In the genomic region with DNA sequence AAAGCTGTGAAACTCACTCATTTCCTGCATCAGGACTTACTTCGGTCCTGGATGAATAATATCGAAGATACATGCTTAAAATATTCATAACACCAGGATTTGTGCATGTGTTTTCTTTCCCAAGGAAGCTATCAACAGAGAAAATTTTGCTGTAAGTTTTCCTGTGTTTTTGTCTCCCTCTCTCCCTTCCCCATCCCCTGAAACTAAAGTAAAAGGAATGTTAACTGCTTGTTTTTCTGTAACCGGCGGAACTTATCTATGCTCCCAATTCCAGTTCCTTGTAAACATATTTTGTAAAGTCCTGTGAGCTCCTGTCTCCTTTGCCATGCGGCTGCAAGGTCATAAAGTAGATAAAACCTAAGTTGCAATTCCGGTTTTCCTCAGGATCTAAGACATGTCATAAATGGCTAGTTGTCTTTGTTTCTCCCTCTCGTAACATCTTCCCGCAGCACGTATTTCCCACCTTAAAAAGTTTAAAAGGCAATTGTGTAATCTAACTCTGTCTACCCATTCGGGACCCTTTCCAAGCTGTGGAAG, we compare ENCODE assay signal across 27 cellular contexts.
DNase-seq lines count a peak whose midpoint lies in the region; ATAC-seq and TF ChIP-seq lines count a peak whose summit lies in the region.
"Had no signal": no experiment of that assay in that cellular context is flagged by ENCODE, and none has a peak within 500 bp of the region (broad histone marks: within the 10 kb centered on the region; RNA-seq: fewer than 3 reads in every experiment).

No MANE protein-coding gene starts in this region.

- H3K9me3 ChIP-seq in left ventricle myocardium inferior (replicated peaks) (no peaks in the 10 kb centered on the region), heart left ventricle (no peaks in the 10 kb centered on the region), neural progenitor cell (ENCODE audit: low read depth) (no peaks in the 10 kb centered on the region)
- H3K9me3 ChIP-seq: ascending aorta, esophagus squamous epithelium had no signal

- WGBS in heart left ventricle, 4 donors, result 43 to 57% (median 47%) methylated on average over 10 of the region's 10 CpGs

- peaks cover 11% of the 10 kb centered on the region for H3K4me1 Mint-ChIP-seq in neural progenitor cell
- H3K4me1 Mint-ChIP-seq: immature natural killer cell; stimulated activated effector memory CD8-positive, alpha-beta T cell treated with anti-CD3 and anti-CD28 coated beads, Interleukin-12 subunit alpha, Interleukin-12 subunit beta, amount 100 ng/mL, for 72 hours had no signal

- H3K27ac Mint-ChIP-seq in neural progenitor cell, result no peak overlapping the region
- H3K27ac Mint-ChIP-seq: activated CD4-positive, alpha-beta memory T cell treated with anti-CD3 and anti-CD28 coated beads for 36 hours; activated naive CD8-positive, alpha-beta T cell; CD4-positive, alpha-beta T cell; immature natural killer cell; nephron; stimulated activated effector memory CD8-positive, alpha-beta T cell treated with anti-CD3 and anti-CD28 coated beads, Interleukin-12 subunit alpha, Interleukin-12 subunit beta, amount 100 ng/mL, for 72 hours had no signal

- ATAC-seq in heart left ventricle (no peak), HG02759 (IDR thresholded peaks at IDR 0.05; ENCODE audit: unreplicated experiment) (no peak)
- ATAC-seq: sciatic nerve; stimulated activated effector memory CD8-positive, alpha-beta T cell treated with anti-CD3 and anti-CD28 coated beads, Interleukin-12 subunit alpha, Interleukin-12 subunit beta, amount 100 ng/mL, for 72 hours had no signal

- no peak overlapping the region for H3K9ac ChIP-seq in neural progenitor cell

- H3K4me1 ChIP-seq in left ventricle myocardium inferior (peaks cover 6% of the 10 kb centered on the region), heart left ventricle (peaks cover 0 to 6% (median 0%) of the 10 kb centered on the region in 12 donors), neural progenitor cell (peaks cover 3% of the 10 kb centered on the region)
- H3K4me1 ChIP-seq: esophagus squamous epithelium had no signal

- H3K36me3 Mint-ChIP-seq in neural progenitor cell, result no peaks in the 10 kb centered on the region
- H3K36me3 Mint-ChIP-seq: activated CD4-positive, alpha-beta memory T cell treated with anti-CD3 and anti-CD28 coated beads for 36 hours; activated naive CD8-positive, alpha-beta T cell; immature natural killer cell; stimulated activated effector memory CD8-positive, alpha-beta T cell treated with anti-CD3 and anti-CD28 coated beads, Interleukin-12 subunit alpha, Interleukin-12 subunit beta, amount 100 ng/mL, for 72 hours had no signal

- peaks cover 2% of the 10 kb centered on the region for H3K9me3 Mint-ChIP-seq in neural progenitor cell
- H3K9me3 Mint-ChIP-seq: nephron had no signal

- no peak for DNase-seq in left ventricle myocardium inferior
- no peak for DNase-seq in heart left ventricle
- peak; percentile 72 for DNase-seq in fibroblast of villous mesenchyme (ENCODE audit: low read depth)
- DNase-seq in neural progenitor cell (ENCODE audit: low spot score), result no peak
- DNase-seq in NCI-H1092 (lab: John Stamatoyannopoulos, UW), result no peak
- DNase-seq in NCI-H1048 (lab: John Stamatoyannopoulos, UW), result no peak
- no peak for DNase-seq in activated CD8-positive, alpha-beta memory T cell treated with anti-CD3 and anti-CD28 coated beads, Interleukin-2, amount 50 U/mL, for 4 hours
- DNase-seq: 8988T; activated CD4-positive, alpha-beta memory T cell treated with anti-CD3 and anti-CD28 coated beads for 36 hours; activated CD4-positive, CD25-positive, alpha-beta regulatory T cell treated with anti-CD3 and anti-CD28 coated beads, Interleukin-2, amount 50 U/mL, for 72 hours; CD4-positive, alpha-beta T cell; DMS 273 treated with DMSO at 0.1 percent for 48 hours; esophagus squamous epithelium; immature natural killer cell; KG1; NCI-H146; NCI-H446 treated with DMSO at 0.1 percent for 48 hours; NCI-H82; stimulated activated CD4-positive, alpha-beta T cell treated with anti-CD3 and anti-CD28 coated beads, Interleukin-4, amount 100 ng/mL, for 24 hours; substantia nigra had no signal

- intact Hi-C loops in left ventricle myocardium inferior (cut with micrococcal nuclease), result no loop called here
- intact Hi-C loops in heart left ventricle (cut with DNase I), result no loop called here

- H2AFZ ChIP-seq in neural progenitor cell (replicated peaks), result peak overlapping the region; percentile 83

- no peaks in the 10 kb centered on the region for H3K27me3 ChIP-seq in left ventricle myocardium inferior (ENCODE audit: low read depth)
- H3K27me3 ChIP-seq in heart left ventricle, result no peaks in the 10 kb centered on the region
- no peaks in the 10 kb centered on the region for H3K27me3 ChIP-seq in neural progenitor cell
- H3K27me3 ChIP-seq: ascending aorta, esophagus squamous epithelium had no signal

- H3K27ac ChIP-seq in left ventricle myocardium inferior (replicated peaks) (no peak overlapping the region), heart left ventricle (no peak overlapping the region), neural progenitor cell (no peak overlapping the region)
- H3K27ac ChIP-seq: esophagus squamous epithelium, SK-N-MC had no signal

- no peaks in the 10 kb centered on the region for H3K79me2 ChIP-seq in neural progenitor cell (ENCODE audit: low read depth)

- TF ChIP-seq POLR2A in heart left ventricle (IDR thresholded peaks at IDR 0.05), result no peak

- H3K36me3 ChIP-seq in left ventricle myocardium inferior (no peaks in the 10 kb centered on the region), heart left ventricle (no peaks in the 10 kb centered on the region), neural progenitor cell (no peaks in the 10 kb centered on the region)
- H3K36me3 ChIP-seq: ascending aorta, esophagus squamous epithelium had no signal

- no peaks in the 10 kb centered on the region for H3F3A ChIP-seq in neural progenitor cell (ENCODE audit: low read depth)

- no peak overlapping the region for H3K4me2 ChIP-seq in neural progenitor cell

- TF ChIP-seq CTCF in left ventricle myocardium inferior (IDR thresholded peaks at IDR 0.05; ENCODE audit: borderline replicate concordance) (no peak), heart left ventricle (IDR thresholded peaks at IDR 0.05) (no peak), fibroblast of villous mesenchyme (IDR thresholded peaks at IDR 0.05; ENCODE audit: insufficient read depth, low read depth, low read length) (no peak), neural progenitor cell (IDR thresholded peaks at IDR 0.05) (no peak)

- no peaks in the 10 kb centered on the region for H3K27me3 Mint-ChIP-seq in neural progenitor cell (ENCODE audit: insufficient read depth, low read depth)
- H3K27me3 Mint-ChIP-seq: activated CD4-positive, alpha-beta memory T cell treated with anti-CD3 and anti-CD28 coated beads for 36 hours; activated naive CD8-positive, alpha-beta T cell; CD4-positive, alpha-beta T cell had no signal

- no peaks in the 10 kb centered on the region for H4K20me1 ChIP-seq in neural progenitor cell (ENCODE audit: low read depth)

- H3K4me3 ChIP-seq in left ventricle myocardium inferior, result peak overlapping the region; percentile 11
- peak overlapping the region in 1 of 12 donors; percentile 33 for H3K4me3 ChIP-seq in heart left ventricle
- no peak overlapping the region for H3K4me3 ChIP-seq in fibroblast of villous mesenchyme (ENCODE audit: low read depth, low read length)
- H3K4me3 ChIP-seq in neural progenitor cell, result no peak overlapping the region
- H3K4me3 ChIP-seq: ascending aorta, esophagus squamous epithelium, SK-N-MC had no signal

- no peak overlapping the region for H3K4me3 Mint-ChIP-seq in neural progenitor cell
- H3K4me3 Mint-ChIP-seq: activated CD4-positive, alpha-beta memory T cell treated with anti-CD3 and anti-CD28 coated beads for 36 hours; activated naive CD8-positive, alpha-beta T cell; CD4-positive, alpha-beta T cell; immature natural killer cell; nephron; stimulated activated effector memory CD8-positive, alpha-beta T cell treated with anti-CD3 and anti-CD28 coated beads, Interleukin-12 subunit alpha, Interleukin-12 subunit beta, amount 100 ng/mL, for 72 hours had no signal
